In the genomic region with DNA sequence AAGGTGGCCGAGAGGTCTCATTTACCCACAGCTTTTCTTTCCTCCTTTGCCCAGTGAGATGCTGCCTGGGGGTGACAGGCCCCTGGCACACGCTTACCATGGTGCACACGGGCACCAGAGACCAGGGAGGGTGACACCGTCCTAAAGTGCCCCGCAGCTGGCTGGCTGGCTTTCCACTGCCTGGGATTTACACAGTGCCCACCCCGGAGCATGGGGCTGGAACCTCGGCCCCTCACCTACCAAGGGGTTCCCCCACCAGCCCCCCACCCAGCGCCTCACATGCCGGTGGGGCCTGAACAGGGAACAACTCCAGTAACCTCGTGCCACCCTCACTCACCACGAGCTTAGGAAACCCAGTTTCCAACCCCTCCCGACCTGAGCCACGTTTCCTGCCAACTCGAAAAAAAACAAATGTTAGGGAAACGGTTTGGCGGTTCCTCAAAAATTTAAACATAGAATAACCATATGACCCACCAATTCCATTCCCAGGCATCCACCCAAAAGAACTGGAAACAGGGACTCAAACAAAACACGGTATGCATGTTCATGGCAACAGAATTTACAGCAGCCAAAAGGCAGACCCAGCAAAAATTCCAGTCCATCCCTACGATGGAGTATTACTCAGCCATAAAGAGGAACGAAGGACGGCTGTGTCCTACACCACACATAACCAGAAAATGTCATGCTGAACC, we compare ENCODE assay signal across 10 cellular contexts.
DNase-seq lines count a peak whose midpoint lies in the region; ATAC-seq and TF ChIP-seq lines count a peak whose summit lies in the region.
"Had no signal": no experiment of that assay in that cellular context is flagged by ENCODE, and none has a peak within 500 bp of the region (broad histone marks: within the 10 kb centered on the region; RNA-seq: fewer than 3 reads in every experiment).

No MANE protein-coding gene starts in this region.

- ATAC-seq in GM23338 = no peak
- ATAC-seq in left ventricle myocardium superior = peak; percentile 2

- H3K36me3 Mint-ChIP-seq in GM23338 (ENCODE audit: low read depth) = peaks cover 9% of the 10 kb centered on the region; the same call in 1 of the 3 replicates

- TF ChIP-seq CTCF in GM23338 (conservative IDR thresholded peaks at IDR 0.05; ENCODE audit: low read depth in 2 of 2) = no peak
- no peak for TF ChIP-seq CTCF in spleen (IDR thresholded peaks at IDR 0.05 in 8 of 11, conservative IDR thresholded peaks at IDR 0.05 in 3 of 11)
- TF ChIP-seq CTCF in GM10266 (IDR thresholded peaks at IDR 0.05; ENCODE audit: control insufficient read depth, insufficient read depth, low read depth, missing control alignments) = no peak

- no peaks in the 10 kb centered on the region for H3K27me3 ChIP-seq in GM23338 (ENCODE audit: insufficient read depth)
- H3K27me3 ChIP-seq in spleen (replicated peaks in 1 of 7) = no peaks in the 10 kb centered on the region

- H3K79me2 ChIP-seq in GM23338 (replicated peaks; ENCODE audit: insufficient read depth) = peaks cover 95% of the 10 kb centered on the region

- H3K36me3 ChIP-seq in GM23338 (ENCODE audit: insufficient read depth) (no peaks in the 10 kb centered on the region), spleen (peaks cover 0 to 27% (median 8%) of the 10 kb centered on the region in 6 donors)

- H3K4me2 ChIP-seq in GM23338 = no peak overlapping the region

- 25 to 45% (median 36%) methylated on average over 18 to 20 of the region's 20 CpGs for WGBS in spleen, 5 donors

- no peaks in the 10 kb centered on the region for H3K9me3 ChIP-seq in spleen

- 0 out of 2 replicates have a peak, but pooled peaks cover 5% of the 10 kb centered on the region for H3F3A ChIP-seq in GM23338 (replicated peaks; ENCODE audit: low read depth)

- peaks cover 37% of the 10 kb centered on the region for H3K4me1 ChIP-seq in GM23338 (ENCODE audit: insufficient read depth)
- peaks cover 39 to 98% (median 67%) of the 10 kb centered on the region in 6 donors for H3K4me1 ChIP-seq in spleen

- no peaks in the 10 kb centered on the region for H3K9me2 ChIP-seq in GM23338 (ENCODE audit: insufficient read depth)

- H3K4me1 Mint-ChIP-seq in GM23338 = peaks cover 64% of the 10 kb centered on the region

- H4K20me1 ChIP-seq in GM23338 (replicated peaks; ENCODE audit: insufficient read depth) = peaks cover 10% of the 10 kb centered on the region

- H3K27ac ChIP-seq in GM23338 (ENCODE audit: low read depth) = peak overlapping the region; percentile 69
- H3K27ac ChIP-seq in spleen = peak overlapping the region in 6 of 8 donors; percentile 39 to 66 (median 54)

- intact Hi-C loops in left ventricle myocardium superior (cut with micrococcal nuclease) (no loop called here), spleen (cut with DNase I; ENCODE audit: low total_unique reads) (no loop called here)

- no peak for TF ChIP-seq POLR2A in spleen (IDR thresholded peaks at IDR 0.05)

- DNase-seq in GM23338 (ENCODE audit: low spot score) = no peak
- peak; percentile 76 for DNase-seq in astrocyte of the hippocampus (ENCODE audit: low read depth, low spot score)
- no peak for DNase-seq in left ventricle myocardium superior
- no peak for DNase-seq in spleen
- DNase-seq in DMS79 treated with DMSO at 0.1 percent for 48 hours (lab: John Stamatoyannopoulos, UW) = no peak
- no peak for DNase-seq in iPS-NIHi11 (ENCODE audit: low spot score)
- no peak for DNase-seq in GM10266 (ENCODE audit: extremely low spot score)
- no peak for DNase-seq in NCI-H1436 treated with DMSO at 0.1 percent for 48 hours (lab: John Stamatoyannopoulos, UW)
- DNase-seq: activated naive CD8-positive, alpha-beta T cell treated with anti-CD3 and anti-CD28 coated beads for 36 hours; kidney glomerular epithelial cell had no signal

- no peak overlapping the region; the same call in 2 of the 3 replicates for H3K4me3 Mint-ChIP-seq in GM23338
- H3K4me3 Mint-ChIP-seq: activated naive CD8-positive, alpha-beta T cell treated with anti-CD3 and anti-CD28 coated beads for 36 hours had no signal

- peak overlapping the region; percentile 95 for H3K27ac Mint-ChIP-seq in GM23338

- H3K9me3 Mint-ChIP-seq in GM23338 = no peaks in the 10 kb centered on the region; the same call in 2 of the 3 replicates
- H3K9me3 Mint-ChIP-seq: activated naive CD8-positive, alpha-beta T cell treated with anti-CD3 and anti-CD28 coated beads for 36 hours had no signal

- no peak overlapping the region for H2AFZ ChIP-seq in GM23338

- H3K27me3 Mint-ChIP-seq in GM23338 (ENCODE audit: insufficient read depth, low read depth, poor library complexity) = peaks cover 25% of the 10 kb centered on the region
- H3K27me3 Mint-ChIP-seq: activated naive CD8-positive, alpha-beta T cell treated with anti-CD3 and anti-CD28 coated beads for 36 hours had no signal

- H3K4me3 ChIP-seq in GM23338 (no peak overlapping the region), spleen (no peak overlapping the region)

TF ChIP-seq in GM23338, 12 proteins besides CTCF, POLR2A, EP300 and RAD21:
- TF ChIP-seq POLR2AphosphoS5 (IDR thresholded peaks at IDR 0.05; ENCODE audit: low read depth) (no peak), ZNF331 (CRISPR knock-in tag; IDR thresholded peaks at IDR 0.05; ENCODE audit: low read depth) (no peak)
